ENCODE assay signal across 13 cellular contexts in genomic region chr19:3357362-3357730, GRCh38. TPM values are rescaled to one million over a fixed set of nuclear protein-coding genes. Genes with fewer than 3 reads are reported as not detected.
A peak's percentile ranks its signal among the peaks of the same experiment; 100 is the strongest.
DNase-seq lines count a peak whose midpoint lies in the region; ATAC-seq, FAIRE-seq and TF ChIP-seq lines count a peak whose summit lies in the region.
"Had no signal": no experiment of that assay in that cellular context is flagged by ENCODE, and none has a peak within 500 bp of the region (broad histone marks: within the 10 kb centered on the region; RNA-seq: fewer than 3 reads in every experiment).

No MANE protein-coding gene starts in this region.

- no peak for TF ChIP-seq POLR2A in H54 (IDR thresholded peaks at IDR 0.05; ENCODE audit: low read depth, low read length)

- no peaks in the 10 kb centered on the region for H3K27me3 ChIP-seq in esophagus (ENCODE audit: control insufficient read depth in 1 of 2, insufficient read depth in 2 of 2, low read length in 2 of 2)
- H3K27me3 ChIP-seq: adrenal gland had no signal

- H3K4me3 Mint-ChIP-seq in activated naive CD4-positive, alpha-beta T cell treated with anti-CD3 and anti-CD28 coated beads for 36 hours, result peak overlapping the region; percentile 21
- H3K4me3 Mint-ChIP-seq in activated CD4-positive, alpha-beta memory T cell treated with anti-CD3 and anti-CD28 coated beads, Interleukin-2, amount 10 ng/mL, durations not matched to agents 7 days and 5 days, result peak overlapping the region; percentile 51

- intact Hi-C loops in activated naive CD4-positive, alpha-beta T cell treated with anti-CD3 and anti-CD28 coated beads for 36 hours (cut with micrococcal nuclease), result no loop called here

- H3K27ac Mint-ChIP-seq in activated naive CD4-positive, alpha-beta T cell treated with anti-CD3 and anti-CD28 coated beads for 36 hours, result peak overlapping the region; percentile 24
- H3K27ac Mint-ChIP-seq in activated CD4-positive, alpha-beta memory T cell treated with anti-CD3 and anti-CD28 coated beads, Interleukin-2, amount 10 ng/mL, durations not matched to agents 7 days and 5 days, result peak overlapping the region; percentile 10

- no peaks in the 10 kb centered on the region for H3K9me3 ChIP-seq in esophagus (ENCODE audit: control insufficient read depth in 2 of 2, insufficient read depth in 1 of 2, low read depth in 1 of 2, low read length in 1 of 2)
- H3K9me3 ChIP-seq: adrenal gland, left lung had no signal

- peaks cover 31% of the 10 kb centered on the region for H3K4me1 Mint-ChIP-seq in activated naive CD4-positive, alpha-beta T cell treated with anti-CD3 and anti-CD28 coated beads for 36 hours (ENCODE audit: low read depth)
- H3K4me1 Mint-ChIP-seq in activated CD4-positive, alpha-beta memory T cell treated with anti-CD3 and anti-CD28 coated beads, Interleukin-2, amount 10 ng/mL, durations not matched to agents 7 days and 5 days, result peaks cover 25% of the 10 kb centered on the region

- H3K4me3 ChIP-seq in esophagus (ENCODE audit: low read depth in 1 of 2, low read length in 2 of 2), result no peak overlapping the region
- H3K4me3 ChIP-seq: psoas muscle had no signal

- 76 to 78% methylated on average over 8 of the region's 8 CpGs for WGBS in esophagus, 2 donors

- peak overlapping the region; percentile 14 to 59 for H3K27ac ChIP-seq in esophagus (ENCODE audit: low read depth in 2 of 2, low read length in 1 of 2)
- H3K27ac ChIP-seq: left lung had no signal

- no peaks in the 10 kb centered on the region for H3K36me3 Mint-ChIP-seq in activated naive CD4-positive, alpha-beta T cell treated with anti-CD3 and anti-CD28 coated beads for 36 hours (ENCODE audit: low read depth)
- no peaks in the 10 kb centered on the region for H3K36me3 Mint-ChIP-seq in activated CD4-positive, alpha-beta memory T cell treated with anti-CD3 and anti-CD28 coated beads, Interleukin-2, amount 10 ng/mL, durations not matched to agents 7 days and 5 days (ENCODE audit: low read depth)

- H3K4me1 ChIP-seq in esophagus (ENCODE audit: control insufficient read depth in 2 of 2, insufficient read depth in 2 of 2, low read length in 1 of 2), result peaks cover 3 to 16% of the 10 kb centered on the region in 2 donors

- POLR2A ChIA-PET in activated CD4-positive, alpha-beta memory T cell treated with anti-CD3 and anti-CD28 coated beads, Interleukin-2, amount 10 ng/mL, durations not matched to agents 7 days and 5 days (lab: Charles Lee), result no interaction called here

- no peaks in the 10 kb centered on the region for H3K9me3 Mint-ChIP-seq in activated naive CD4-positive, alpha-beta T cell treated with anti-CD3 and anti-CD28 coated beads for 36 hours
- H3K9me3 Mint-ChIP-seq in activated CD4-positive, alpha-beta memory T cell treated with anti-CD3 and anti-CD28 coated beads, Interleukin-2, amount 10 ng/mL, durations not matched to agents 7 days and 5 days, result no peaks in the 10 kb centered on the region

- peaks cover 8% of the 10 kb centered on the region for H3K27me3 Mint-ChIP-seq in activated naive CD4-positive, alpha-beta T cell treated with anti-CD3 and anti-CD28 coated beads for 36 hours (ENCODE audit: low read depth)
- H3K27me3 Mint-ChIP-seq in activated CD4-positive, alpha-beta memory T cell treated with anti-CD3 and anti-CD28 coated beads, Interleukin-2, amount 10 ng/mL, durations not matched to agents 7 days and 5 days, result peaks cover 28% of the 10 kb centered on the region

- peak; percentile 44 for DNase-seq in activated naive CD4-positive, alpha-beta T cell treated with anti-CD3 and anti-CD28 coated beads for 36 hours
- no peak for DNase-seq in activated naive CD4-positive, alpha-beta T cell treated with anti-CD3 and anti-CD28 coated beads, Interleukin-2, amount 50 U/mL, for 16 hours
- no peak for DNase-seq in activated CD4-positive, alpha-beta memory T cell treated with anti-CD3 and anti-CD28 coated beads, Interleukin-2, amount 10 ng/mL, durations not matched to agents 7 days and 5 days
- DNase-seq in superior temporal gyrus (ENCODE audit: extremely low spot score) (peak; percentile 49), SW480 (ENCODE audit: low spot score) (no peak), H54 (ENCODE audit: insufficient read length, low spot score) (no peak)
- DNase-seq: activated CD4-positive, CD25-positive, alpha-beta regulatory T cell; left lung; psoas muscle; SIG-M5 had no signal

- no peak for ATAC-seq in HG02571 (IDR thresholded peaks at IDR 0.05; ENCODE audit: unreplicated experiment)
- ATAC-seq: left lung, psoas muscle had no signal

- FAIRE-seq in H54 (lab: Jason Lieb, UNC), result no peak

- CTCF ChIA-PET in activated naive CD4-positive, alpha-beta T cell treated with anti-CD3 and anti-CD28 coated beads for 36 hours (lab: Charles Lee), result interaction anchor here (1.0 to 1.7 kb wide), 2 partner anchors 72 to 128 kb away, joined by 3 to 7 read pairs; no protein-coding TSS in a partner anchor
- CTCF ChIA-PET in activated CD4-positive, alpha-beta memory T cell treated with anti-CD3 and anti-CD28 coated beads, Interleukin-2, amount 10 ng/mL, durations not matched to agents 7 days and 5 days (lab: Charles Lee), result interaction anchor here (1.2 kb wide), 1 partner anchor 116 kb away, joined by 4 read pairs; no protein-coding TSS in a partner anchor

- no peaks in the 10 kb centered on the region for H3K36me3 ChIP-seq in esophagus (ENCODE audit: control insufficient read depth in 2 of 2, insufficient read depth in 2 of 2, low read length in 1 of 2)
- H3K36me3 ChIP-seq: adrenal gland, left lung had no signal

RNA-seq across cellular contexts. Expression of gene NFIC, which starts 9.0 kb away (rescaled TPM):
- total RNA-seq in activated naive CD4-positive, alpha-beta T cell treated with anti-CD3 and anti-CD28 coated beads for 36 hours, result 10 to 100 TPM; 11.9 to 12.8 TPM
- 10 to 100 TPM; 12.6 to 13.1 TPM for total RNA-seq in activated CD4-positive, alpha-beta memory T cell treated with anti-CD3 and anti-CD28 coated beads, Interleukin-2, amount 10 ng/mL, durations not matched to agents 7 days and 5 days
- polyA plus RNA-seq in esophagus, result 10 to 100 TPM; 15.4 to 48.1 TPM

Comparison
In these comparisons a context has a peak if more than half of its experiments do, and no peak if none do; other contexts are left out.
1. DNase-seq: peak in activated naive CD4-positive, alpha-beta T cell treated with anti-CD3 and anti-CD28 coated beads for 36 hours (single experiment) and superior temporal gyrus (single experiment); none in activated naive CD4-positive, alpha-beta T cell treated with anti-CD3 and anti-CD28 coated beads, Interleukin-2, amount 50 U/mL, for 16 hours (single experiment), activated CD4-positive, alpha-beta memory T cell treated with anti-CD3 and anti-CD28 coated beads, Interleukin-2, amount 10 ng/mL, durations not matched to agents 7 days and 5 days (single experiment), SW480 (single experiment) and H54 (single experiment).